In genomic region chr10:36534471-36535002, GRCh38 we compare ENCODE assay signal across 9 cellular contexts.
DNase-seq lines count a peak whose midpoint lies in the region; ATAC-seq, FAIRE-seq and TF ChIP-seq lines count a peak whose summit lies in the region.
"Had no signal": no experiment of that assay in that cellular context is flagged by ENCODE, and none has a peak within 500 bp of the region (broad histone marks: within the 10 kb centered on the region; RNA-seq: fewer than 3 reads in every experiment).

No MANE protein-coding gene starts in this region.

- H3K27ac Mint-ChIP-seq in CD14-positive monocyte = no peak overlapping the region

- intact Hi-C loops in CD14-positive monocyte (cut with micrococcal nuclease) (no loop called here), spleen (cut with DNase I; ENCODE audit: low total_unique reads) (no loop called here), aorta (cut with DNase I) (no loop called here)

- H3K4me1 ChIP-seq in spleen = peaks cover 4 to 32% (median 22%) of the 10 kb centered on the region in 6 donors
- H3K4me1 ChIP-seq in aorta (ENCODE audit: control insufficient read depth in 1 of 2, insufficient read depth in 2 of 2, low read length in 2 of 2) = no peaks in the 10 kb centered on the region

- H3K4me1 Mint-ChIP-seq in CD14-positive monocyte = peaks cover 9% of the 10 kb centered on the region

- H3K4me3 ChIP-seq in bronchial epithelial cell (ENCODE audit: low read depth, low read length) (no peak overlapping the region), spleen (no peak overlapping the region), aorta (ENCODE audit: low read length in 2 of 2) (no peak overlapping the region)

- H3K36me3 ChIP-seq in bronchial epithelial cell (ENCODE audit: control insufficient read depth, insufficient read depth, low read length) (no peaks in the 10 kb centered on the region), spleen (no peaks in the 10 kb centered on the region), aorta (ENCODE audit: control insufficient read depth in 1 of 2, insufficient read depth in 2 of 2, low read length in 1 of 2) (no peaks in the 10 kb centered on the region)

- 16 to 35% (median 21%) methylated on average over 5 of the region's 5 CpGs for WGBS in spleen, 5 donors
- WGBS in aorta, 2 donors = 88 to 89% methylated on average over 5 of the region's 5 CpGs

- peaks cover 0 to 17% (median 10%) of the 10 kb centered on the region in 8 donors for H3K9me3 ChIP-seq in spleen
- peaks cover 2% of the 10 kb centered on the region for H3K9me3 ChIP-seq in aorta (ENCODE audit: control insufficient read depth, low read length)

- DNase-seq in CD14-positive monocyte (ENCODE audit: low spot score) (peak; percentile 48), HS-27A (ENCODE audit: low read depth) (peak; percentile 8), bronchial epithelial cell (ENCODE audit: low read depth) (peak; percentile 99), spleen (peak; percentile 89), aorta (no peak), DMS53 (lab: John Stamatoyannopoulos, UW) (no peak), retina (no peak)

- H3K27me3 Mint-ChIP-seq in CD14-positive monocyte (ENCODE audit: low read depth in 3 of 3) = no peaks in the 10 kb centered on the region

- no peaks in the 10 kb centered on the region for H3K27me3 ChIP-seq in bronchial epithelial cell (ENCODE audit: control insufficient read depth, insufficient read depth, low read length)
- no peaks in the 10 kb centered on the region for H3K27me3 ChIP-seq in spleen (replicated peaks in 1 of 7)
- H3K27me3 ChIP-seq in aorta (ENCODE audit: control insufficient read depth in 1 of 2, insufficient read depth in 2 of 2, low read length in 1 of 2) = no peaks in the 10 kb centered on the region

- FAIRE-seq in bronchial epithelial cell (lab: Jason Lieb, UNC) = peak; percentile 97
- FAIRE-seq: colon had no signal

- TF ChIP-seq CTCF in CD14-positive monocyte (IDR thresholded peaks at IDR 0.05) (no peak), bronchial epithelial cell (IDR thresholded peaks at IDR 0.05; ENCODE audit: insufficient read depth, low read length, severe bottlenecking) (no peak), spleen (IDR thresholded peaks at IDR 0.05 in 8 of 11, conservative IDR thresholded peaks at IDR 0.05 in 3 of 11) (no peak)

- no peaks in the 10 kb centered on the region for H3K36me3 Mint-ChIP-seq in CD14-positive monocyte

- H3K27ac ChIP-seq in spleen = peak overlapping the region in 2 of 8 donors; percentile 26 to 29
- H3K27ac ChIP-seq in aorta (ENCODE audit: low read depth in 1 of 2, low read length in 2 of 2) = no peak overlapping the region

- ATAC-seq in GM21528 (IDR thresholded peaks at IDR 0.05; ENCODE audit: low FRiP score, unreplicated experiment) (peak; percentile 99), aorta (ENCODE audit: low FRiP score) (no peak)

- TF ChIP-seq POLR2A in spleen (IDR thresholded peaks at IDR 0.05) = no peak

- H3K4me3 Mint-ChIP-seq in CD14-positive monocyte = no peak overlapping the region

- peaks cover 0 to 11% (median 4%) of the 10 kb centered on the region in 7 donors for H3K9me3 Mint-ChIP-seq in CD14-positive monocyte

Comparison
In these comparisons a context has a peak if more than half of its experiments do, and no peak if none do; other contexts are left out.
1. DNase-seq: peak in CD14-positive monocyte (single experiment), HS-27A (single experiment), bronchial epithelial cell (single experiment) and spleen (single experiment); none in aorta (0 of 2), DMS53 (single experiment) and retina (single experiment).